Comparison of ENCODE assay signal across 28 cellular contexts in the genomic region with DNA sequence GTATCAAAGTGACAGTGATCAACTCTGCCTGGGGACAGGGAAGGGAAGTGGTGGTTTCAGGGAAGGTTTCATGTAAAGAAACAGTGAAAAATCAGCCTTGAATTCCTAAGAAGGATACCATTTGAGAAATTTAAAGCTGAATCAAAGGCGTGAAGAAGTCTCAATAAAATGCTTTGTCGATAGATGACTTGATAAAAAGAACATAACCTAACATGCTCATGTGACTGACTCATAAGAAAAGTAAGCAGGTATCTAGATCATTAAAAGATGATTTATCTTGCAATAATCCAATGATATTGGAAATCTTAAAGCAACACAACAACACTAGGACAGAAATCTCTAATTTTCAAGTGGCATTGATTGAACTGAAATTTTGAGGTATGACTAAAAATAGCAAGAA. TPM values are rescaled to one million over a fixed set of nuclear protein-coding genes. Genes with fewer than 3 reads are reported as not detected.
"Had no signal": no experiment of that assay in that cellular context is flagged by ENCODE, and none has a peak within 500 bp of the region (broad histone marks: within the 10 kb centered on the region; RNA-seq: fewer than 3 reads in every experiment).

No MANE protein-coding gene starts in this region.

- H3K4me1 Mint-ChIP-seq: activated CD4-positive, alpha-beta T cell treated with anti-CD3 and anti-CD28 coated beads for 36 hours; activated naive CD8-positive, alpha-beta T cell treated with anti-CD3 and anti-CD28 coated beads, Interleukin-2, amount 10 ng/mL, durations not matched to agents 7 days and 5 days; activated T-helper 17 cell treated with anti-CD3 and anti-CD28 coated beads, Interleukin-2, amount 50 U/mL, for 72 hours; endodermal cell had no signal

- H3K9me3 Mint-ChIP-seq: activated CD8-positive, alpha-beta T cell treated with anti-CD3 and anti-CD28 coated beads for 36 hours; activated naive CD4-positive, alpha-beta T cell treated with anti-CD3 and anti-CD28 coated beads for 36 hours; activated naive CD4-positive, alpha-beta T cell treated with anti-CD3 and anti-CD28 coated beads, Interleukin-2, amount 50 U/mL, for 72 hours; activated T-cell treated with anti-CD3 and anti-CD28 coated beads, Interleukin-2, amount 50 U/mL, for 4 hours; activated T-helper 17 cell treated with anti-CD3 and anti-CD28 coated beads, Interleukin-2, amount 50 U/mL, for 72 hours; dendritic cell treated with granulocyte-macrophage colony-stimulating factor and Interleukin-4, amounts not matched to agents 40 ng/mL and 50 ng/mL, for 4 days; endodermal cell had no signal

- H3K4me1 ChIP-seq: ascending aorta, esophagus squamous epithelium had no signal

- DNase-seq: activated CD4-positive, alpha-beta T cell treated with anti-CD3 and anti-CD28 coated beads for 36 hours; activated CD4-positive, alpha-beta T cell treated with anti-CD3 and anti-CD28 coated beads, Interleukin-2, amount 50 U/mL, for 1 hour; activated CD4-positive, alpha-beta T cell treated with anti-CD3 and anti-CD28 coated beads, Interleukin-2, amount 50 U/mL, for 48 hours; activated CD4-positive, CD25-positive, alpha-beta regulatory T cell; activated CD4-positive, CD25-positive, alpha-beta regulatory T cell treated with anti-CD3 and anti-CD28 coated beads, Interleukin-2, amount 50 U/mL, for 72 hours; activated CD8-positive, alpha-beta memory T cell treated with anti-CD3 and anti-CD28 coated beads for 24 hours; activated CD8-positive, alpha-beta T cell treated with anti-CD3 and anti-CD28 coated beads for 36 hours; activated effector memory CD4-positive, alpha-beta T cell treated with Interleukin-2 at 50 U/mL for 16 hours; activated gamma-delta T cell treated with Interleukin-2 at 50 U/mL for 16 hours; activated naive CD4-positive, alpha-beta T cell treated with anti-CD3 and anti-CD28 coated beads for 36 hours; activated naive CD8-positive, alpha-beta T cell treated with anti-CD3 and anti-CD28 coated beads, Interleukin-2, amount 10 ng/mL, durations not matched to agents 7 days and 5 days; activated T-cell treated with anti-CD3 and anti-CD28 coated beads, Interleukin-2, amount 50 U/mL, for 4 hours; brain microvascular endothelial cell; central memory CD4-positive, alpha-beta T cell; dorsolateral prefrontal cortex; effector memory CD4-positive, alpha-beta T cell; endodermal cell; esophagus squamous epithelium; head of caudate nucleus; hippocampal formation; T-helper 2 cell had no signal

- H3K4me3 Mint-ChIP-seq: activated CD4-positive, alpha-beta T cell treated with anti-CD3 and anti-CD28 coated beads for 36 hours; activated CD8-positive, alpha-beta T cell treated with anti-CD3 and anti-CD28 coated beads for 36 hours; activated naive CD4-positive, alpha-beta T cell treated with anti-CD3 and anti-CD28 coated beads for 36 hours; activated naive CD8-positive, alpha-beta T cell treated with anti-CD3 and anti-CD28 coated beads, Interleukin-2, amount 10 ng/mL, durations not matched to agents 7 days and 5 days; activated T-cell treated with anti-CD3 and anti-CD28 coated beads, Interleukin-2, amount 50 U/mL, for 4 hours; activated T-helper 17 cell treated with anti-CD3 and anti-CD28 coated beads, Interleukin-2, amount 50 U/mL, for 72 hours; dendritic cell treated with granulocyte-macrophage colony-stimulating factor and Interleukin-4, amounts not matched to agents 40 ng/mL and 50 ng/mL, for 4 days; endodermal cell had no signal

- H3K27me3 ChIP-seq: ascending aorta, brain microvascular endothelial cell, cardiac muscle cell, esophagus squamous epithelium had no signal

- H3K27ac ChIP-seq: ascending aorta, brain microvascular endothelial cell, cardiac muscle cell, coronary artery, dorsolateral prefrontal cortex, esophagus squamous epithelium had no signal

- H3K4me3 ChIP-seq: ascending aorta, cardiac muscle cell, coronary artery, dorsolateral prefrontal cortex, esophagus squamous epithelium had no signal

- H3K9me3 ChIP-seq: ascending aorta, esophagus squamous epithelium had no signal

- H3K36me3 ChIP-seq: ascending aorta, brain microvascular endothelial cell, cardiac muscle cell, esophagus squamous epithelium had no signal

- ATAC-seq: activated CD4-positive, alpha-beta T cell treated with anti-CD3 and anti-CD28 coated beads for 36 hours; activated CD8-positive, alpha-beta T cell treated with anti-CD3 and anti-CD28 coated beads for 36 hours; activated naive CD4-positive, alpha-beta T cell treated with anti-CD3 and anti-CD28 coated beads, Interleukin-2, amount 50 U/mL, for 72 hours; activated T-cell treated with anti-CD3 and anti-CD28 coated beads, Interleukin-2, amount 50 U/mL, for 4 hours; activated T-helper 17 cell treated with anti-CD3 and anti-CD28 coated beads, Interleukin-2, amount 50 U/mL, for 72 hours had no signal

- FAIRE-seq: frontal cortex had no signal

- H3K27ac Mint-ChIP-seq: activated CD4-positive, alpha-beta T cell treated with anti-CD3 and anti-CD28 coated beads for 36 hours; activated CD8-positive, alpha-beta T cell treated with anti-CD3 and anti-CD28 coated beads for 36 hours; activated naive CD4-positive, alpha-beta T cell treated with anti-CD3 and anti-CD28 coated beads for 36 hours; activated naive CD4-positive, alpha-beta T cell treated with anti-CD3 and anti-CD28 coated beads, Interleukin-2, amount 50 U/mL, for 72 hours; activated naive CD8-positive, alpha-beta T cell treated with anti-CD3 and anti-CD28 coated beads, Interleukin-2, amount 10 ng/mL, durations not matched to agents 7 days and 5 days; activated T-helper 17 cell treated with anti-CD3 and anti-CD28 coated beads, Interleukin-2, amount 50 U/mL, for 72 hours; dendritic cell treated with granulocyte-macrophage colony-stimulating factor and Interleukin-4, amounts not matched to agents 40 ng/mL and 50 ng/mL, for 4 days; endodermal cell had no signal

- H3K36me3 Mint-ChIP-seq: activated naive CD4-positive, alpha-beta T cell treated with anti-CD3 and anti-CD28 coated beads, Interleukin-2, amount 50 U/mL, for 72 hours; activated naive CD8-positive, alpha-beta T cell treated with anti-CD3 and anti-CD28 coated beads, Interleukin-2, amount 10 ng/mL, durations not matched to agents 7 days and 5 days had no signal

RNA-seq across cellular contexts. Expression of a gene that starts 14.3 kb away (rescaled TPM):
- total RNA-seq: activated CD4-positive, alpha-beta T cell treated with anti-CD3 and anti-CD28 coated beads for 36 hours had no signal
